ENCODE assay signal across 12 cellular contexts in the genomic region with DNA sequence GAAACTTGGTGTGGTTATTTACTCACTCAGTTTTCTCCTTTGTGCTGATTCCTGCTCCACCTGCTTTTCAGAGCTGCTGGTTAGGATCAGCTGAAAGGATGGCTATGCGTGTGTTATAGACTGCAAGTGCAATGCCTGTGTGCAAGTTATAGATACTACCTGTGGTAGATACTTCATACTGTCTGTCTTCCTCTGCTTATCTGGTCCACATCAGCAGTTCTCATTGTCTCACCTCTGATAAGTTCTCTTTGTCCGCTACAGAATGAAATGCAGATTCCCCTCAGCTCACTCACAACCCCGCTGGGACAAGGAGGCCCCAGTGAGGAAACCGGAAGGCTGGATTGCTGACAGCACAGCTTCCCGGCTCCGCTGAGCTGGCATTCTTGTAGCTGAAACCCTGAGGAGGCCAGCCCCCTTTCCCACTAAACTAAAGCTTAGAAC. TPM values are rescaled to one million over a fixed set of nuclear protein-coding genes. Genes with fewer than 3 reads are reported as not detected.
DNase-seq lines count a peak whose midpoint lies in the region; ATAC-seq, FAIRE-seq and TF ChIP-seq lines count a peak whose summit lies in the region.
"Had no signal": no experiment of that assay in that cellular context is flagged by ENCODE, and none has a peak within 500 bp of the region (broad histone marks: within the 10 kb centered on the region; RNA-seq: fewer than 3 reads in every experiment).

No MANE protein-coding gene starts in this region.

- peak overlapping the region; percentile 70 for H3K4me2 ChIP-seq in endothelial cell of umbilical vein (ENCODE audit: insufficient read depth, low read length)

- peak overlapping the region; percentile 74 for H2AFZ ChIP-seq in endothelial cell of umbilical vein (ENCODE audit: low read depth, low read length)

- POLR2A ChIA-PET in endothelial cell of umbilical vein (lab: Charles Lee), result interaction anchor here (1.0 kb wide), 1 partner anchor 12 kb away, joined by 3 read pairs; no protein-coding TSS in a partner anchor

- H3K9ac ChIP-seq in endothelial cell of umbilical vein (replicated peaks; ENCODE audit: extremely low read depth, insufficient read depth, low read length), result no peak overlapping the region

- no peaks in the 10 kb centered on the region for H4K20me1 ChIP-seq in endothelial cell of umbilical vein (replicated peaks; ENCODE audit: control insufficient read depth, extremely low read depth, insufficient read depth, low read length)

- H3K4me1 ChIP-seq in endothelial cell of umbilical vein (ENCODE audit: control insufficient read depth, extremely low read depth, insufficient read depth, low read length) (peaks cover 29% of the 10 kb centered on the region), mesodermal cell (ENCODE audit: control insufficient read depth, insufficient read depth, low read length, poor library complexity, severe bottlenecking) (peaks cover 25% of the 10 kb centered on the region), urinary bladder (ENCODE audit: insufficient read depth) (no peaks in the 10 kb centered on the region), SJCRH30 (peaks cover 7% of the 10 kb centered on the region)

- H3K9me1 ChIP-seq in endothelial cell of umbilical vein (replicated peaks; ENCODE audit: control insufficient read depth, extremely low read depth, insufficient read depth, low read length), result no peaks in the 10 kb centered on the region

- peak; percentile 91 for FAIRE-seq in endothelial cell of umbilical vein (lab: Jason Lieb, UNC)
- FAIRE-seq: endometrium had no signal

- H3K4me3 ChIP-seq in endothelial cell of umbilical vein (replicated peaks in 1 of 3; ENCODE audit: insufficient read depth in 1 of 3, low read depth in 1 of 3, low read length in 3 of 3), result no peak overlapping the region
- H3K4me3 ChIP-seq in mesodermal cell (ENCODE audit: extremely low read depth, insufficient read depth, low read length, poor library complexity, severe bottlenecking), result no peak overlapping the region
- no peak overlapping the region for H3K4me3 ChIP-seq in urinary bladder (ENCODE audit: low read depth, low read length)
- H3K4me3 ChIP-seq in SJCRH30, result no peak overlapping the region

- H3K36me3 ChIP-seq in endothelial cell of umbilical vein (ENCODE audit: control insufficient read depth in 2 of 2, extremely low read depth in 1 of 2, insufficient read depth in 2 of 2, low read length in 2 of 2) (no peaks in the 10 kb centered on the region), mesodermal cell (ENCODE audit: control insufficient read depth, insufficient read depth, low read length) (no peaks in the 10 kb centered on the region), urinary bladder (ENCODE audit: insufficient read depth) (peaks cover 1% of the 10 kb centered on the region), SJCRH30 (no peaks in the 10 kb centered on the region)

- CTCF ChIA-PET in endothelial cell of umbilical vein (lab: Charles Lee), result interaction anchor here (0.7 to 3.7 kb wide), 9 partner anchors 8 to 240 kb away, joined by 3 to 15 read pairs (median 4); partner anchors contain the start of gene RNF141

- no peak for ATAC-seq in GM18907 (IDR thresholded peaks at IDR 0.05; ENCODE audit: unreplicated experiment)
- ATAC-seq in GM19395 (IDR thresholded peaks at IDR 0.05; ENCODE audit: unreplicated experiment), result no peak

- peak overlapping the region; percentile 25 for H3K27ac ChIP-seq in endothelial cell of umbilical vein (ENCODE audit: insufficient read depth, low read depth, low read length)
- peak overlapping the region; percentile 79 for H3K27ac ChIP-seq in mesodermal cell (ENCODE audit: low read depth, low read length, severe bottlenecking)
- peak overlapping the region; percentile 49 for H3K27ac ChIP-seq in urinary bladder (ENCODE audit: low read depth)
- no peak overlapping the region for H3K27ac ChIP-seq in SJCRH30

- no peaks in the 10 kb centered on the region for H3K9me3 ChIP-seq in endothelial cell of umbilical vein (replicated peaks; ENCODE audit: control insufficient read depth, insufficient read depth, low read length)
- H3K9me3 ChIP-seq in mesodermal cell (ENCODE audit: control insufficient read depth, low read length), result no peaks in the 10 kb centered on the region
- peaks cover 6% of the 10 kb centered on the region; the same call in 1 of the 2 replicates for H3K9me3 ChIP-seq in SJCRH30 (replicated peaks)

- WGBS in mesodermal cell (ENCODE audit: insufficient coverage in 2 of 2), 2 experiments, result 19 to 47% methylated on average over 5 to 6 of the region's 6 CpGs
- WGBS in urinary bladder, result 43% methylated on average over 6 of the region's 6 CpGs

- DNase-seq in SIG-M5 treated with dmso at 0.1 percent for 504 hours (lab: John Stamatoyannopoulos, UW; ENCODE audit: unreplicated experiment) (peak; percentile 70), SIG-M5 (lab: John Stamatoyannopoulos, UW) (no peak), endothelial cell of umbilical vein (ENCODE audit: low read depth, low spot score) (peak; percentile 77), SJCRH30 (no peak)
- DNase-seq: stimulated activated CD8-positive, alpha-beta memory T cell treated with anti-CD3 and anti-CD28 coated beads, Interleukin-4, amount 100 ng/mL, for 48 hours had no signal

- dilution Hi-C loops in endothelial cell of umbilical vein (cut with MboI; ENCODE audit: extremely low pct_ligation_motif_present, low sequenced_read_pairs), result no loop called here

- intact Hi-C loops in endothelial cell of umbilical vein (cut with micrococcal nuclease), result loop anchor here (2.0 to 5.0 kb wide), 2 partner anchors 36 to 65 kb away; partner anchors contain the start of gene RNF141

- no peak for TF ChIP-seq POLR2A in endothelial cell of umbilical vein (IDR thresholded peaks at IDR 0.05; ENCODE audit: low read depth, low read length)

- H3K79me2 ChIP-seq in endothelial cell of umbilical vein (ENCODE audit: control insufficient read depth, insufficient read depth, low read length), result no peaks in the 10 kb centered on the region

- TF ChIP-seq CTCF in endothelial cell of umbilical vein (IDR thresholded peaks at IDR 0.05; ENCODE audit: extremely low read depth in 1 of 2, insufficient read depth in 1 of 2, low read depth in 1 of 2, low read length in 2 of 2), result no peak

- no TSS peak for BruUV-seq in endothelial cell of umbilical vein (replicated peaks; lab: Mats Ljungman, UMichigan)

- H3K27me3 ChIP-seq in endothelial cell of umbilical vein (ENCODE audit: control insufficient read depth in 2 of 2, insufficient read depth in 2 of 2, low read length in 2 of 2), result no peaks in the 10 kb centered on the region
- peaks cover 11% of the 10 kb centered on the region; the same call in 1 of the 2 replicates for H3K27me3 ChIP-seq in SJCRH30

TF ChIP-seq in endothelial cell of umbilical vein, 7 proteins besides CTCF, POLR2A, EP300 and RAD21:
- no peak for TF ChIP-seq POLR2AphosphoS5 (IDR thresholded peaks at IDR 0.05; ENCODE audit: insufficient read depth, low read depth, low read length)
- no peak for TF ChIP-seq JUN (IDR thresholded peaks at IDR 0.05; ENCODE audit: borderline replicate concordance, insufficient read depth, insufficient read length, low read depth)
- TF ChIP-seq, protein P1, sequence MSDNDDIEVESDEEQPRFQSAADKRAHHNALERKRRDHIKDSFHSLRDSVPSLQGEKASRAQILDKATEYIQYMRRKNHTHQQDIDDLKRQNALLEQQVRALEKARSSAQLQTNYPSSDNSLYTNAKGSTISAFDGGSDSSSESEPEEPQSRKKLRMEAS (IDR thresholded peaks at IDR 0.05; ENCODE audit: insufficient read depth, insufficient read length), result no peak
- TF ChIP-seq GATA2 (IDR thresholded peaks at IDR 0.05; ENCODE audit: insufficient read depth, insufficient read length, low read depth, low read length), result peak; percentile 80
- no peak for TF ChIP-seq FOS (IDR thresholded peaks at IDR 0.05; ENCODE audit: borderline replicate concordance, insufficient read depth, low read length)
- no peak for TF ChIP-seq EZH2 (IDR thresholded peaks at IDR 0.05; ENCODE audit: borderline replicate concordance, low read depth, low read length, severe bottlenecking)

RNA-seq across cellular contexts. Expression of gene LYVE1, which starts 37.5 kb away (rescaled TPM):
- 1.5 and 7.6 TPM in 2 replicates for total RNA-seq in endothelial cell of umbilical vein
- 4.6 and 5.3 TPM in 2 replicates for polyA plus RNA-seq in endothelial cell of umbilical vein
- polyA plus RNA-seq in endothelial cell of umbilical vein (2011; cell fraction: cytosol; rRNA removed), result 1.9 and 3.3 TPM in 2 replicates
- polyA plus RNA-seq in endothelial cell of umbilical vein (2011; cell fraction: nucleus; rRNA removed), result 3.0 and 3.1 TPM in 2 replicates
- 10.6 and 25.1 TPM in 2 replicates for polyA plus RNA-seq in endothelial cell of umbilical vein (2012)
- 5.2 and 12.6 TPM in 2 replicates for polyA minus RNA-seq in endothelial cell of umbilical vein
- not detected for polyA minus RNA-seq in endothelial cell of umbilical vein (2011; cell fraction: cytosol; rRNA and poly(A)+ RNA removed)
- 1.0 and 2.4 TPM in 2 replicates for polyA minus RNA-seq in endothelial cell of umbilical vein (2011; cell fraction: nucleus; rRNA and poly(A)+ RNA removed)
- 0.33 TPM for polyA plus RNA-seq in mesodermal cell (2013, experiment 1 of 2)
- 0.51 TPM for polyA plus RNA-seq in mesodermal cell (2013, experiment 2 of 2)
- 141 TPM for total RNA-seq in urinary bladder
- 99.9 TPM for polyA plus RNA-seq in urinary bladder
- total RNA-seq in SJCRH30 (2014; rRNA removed; shearing (Covaris generic)), result not detected in 2 replicates
- total RNA-seq: A172, SK-MEL-5 had no signal

Comparison
In these comparisons a context has a peak if more than half of its experiments do, and no peak if none do; other contexts are left out.
1. DNase-seq: peak in SIG-M5 treated with dmso at 0.1 percent for 504 hours (single experiment) and endothelial cell of umbilical vein (single experiment); none in SIG-M5 (single experiment) and SJCRH30 (0 of 2).
2. RNA of gene LYVE1, which starts 37.5 kb away (total RNA-seq): 141 TPM in urinary bladder (single experiment); 1.5 to 7.6 TPM in endothelial cell of umbilical vein and not detected in SJCRH30; every median in the first group is over 10 times any median in the second.